10 cellular contexts compared by ENCODE assay signal in the genomic region with DNA sequence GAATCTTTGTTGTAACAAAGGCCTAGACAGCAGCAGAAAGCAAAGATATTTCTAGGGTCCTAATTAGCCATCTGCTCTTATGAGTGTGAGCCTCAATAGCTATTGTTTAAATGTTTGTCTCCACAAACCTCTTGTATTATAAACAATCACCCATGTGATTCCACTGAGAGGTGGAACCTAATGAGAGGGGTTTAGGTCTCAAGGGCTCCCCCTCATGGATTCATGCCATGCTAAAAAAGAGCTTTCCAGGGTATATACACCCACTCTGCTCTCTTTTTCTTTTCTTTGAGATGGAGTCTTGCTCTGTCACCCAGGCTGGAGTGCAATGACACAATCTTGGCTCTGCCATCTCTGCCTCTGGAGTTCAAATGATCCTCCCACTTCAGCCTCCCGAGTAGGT. TPM values are rescaled to one million over a fixed set of nuclear protein-coding genes. Genes with fewer than 3 reads are reported as not detected.
DNase-seq lines count a peak whose midpoint lies in the region; ATAC-seq lines count a peak whose summit lies in the region.
"Had no signal": no experiment of that assay in that cellular context is flagged by ENCODE, and none has a peak within 500 bp of the region (broad histone marks: within the 10 kb centered on the region; RNA-seq: fewer than 3 reads in every experiment).

No MANE protein-coding gene starts in this region.

- no peaks in the 10 kb centered on the region for H3K27me3 ChIP-seq in SJCRH30
- H3K27me3 ChIP-seq: SJSA1 had no signal

- no peak overlapping the region for H3K27ac ChIP-seq in SJCRH30
- H3K27ac ChIP-seq: SJSA1 had no signal

- H3K9me3 ChIP-seq in SJCRH30 (replicated peaks): no peaks in the 10 kb centered on the region
- H3K9me3 ChIP-seq: SJSA1 had no signal

- H3K4me3 ChIP-seq in SJCRH30: no peak overlapping the region
- H3K4me3 ChIP-seq: SJSA1 had no signal

- intact Hi-C loops in left colon (cut with DNase I, micrococcal nuclease): no loop called here

- peak; percentile 5 for DNase-seq in Caki2 (ENCODE audit: low read depth)
- peak; percentile 15 for DNase-seq in RPMI8226
- DNase-seq in SJCRH30: no peak
- DNase-seq in NCI-H1694 treated with DMSO at 0.1 percent for 48 hours (lab: John Stamatoyannopoulos, UW): no peak
- DNase-seq in left colon: no peak
- no peak for DNase-seq in stimulated activated CD4-positive, alpha-beta T cell treated with anti-CD3 and anti-CD28 coated beads, Interleukin-1b, Interleukin-23, amount 100 ng/mL, for 48 hours

- ATAC-seq in GM19351 (IDR thresholded peaks at IDR 0.05; ENCODE audit: unreplicated experiment): peak; percentile 59
- peak; percentile 37 for ATAC-seq in HG03060 (IDR thresholded peaks at IDR 0.05; ENCODE audit: low read depth, unreplicated experiment)
- no peak for ATAC-seq in left colon

- in situ Hi-C loops in Caki2 (cut with HindIII; ENCODE audit: low pct_unique_long_range_greater_than_20kb, low sequenced_read_pairs): no loop called here

- no peaks in the 10 kb centered on the region for H3K36me3 ChIP-seq in SJCRH30
- H3K36me3 ChIP-seq: SJSA1 had no signal

- peaks cover 6% of the 10 kb centered on the region for H3K4me1 ChIP-seq in SJCRH30

RNA-seq across cellular contexts. Expression of a gene that starts 42.1 kb away (rescaled TPM):
- total RNA-seq in Caki2 (2014; rRNA removed; shearing (Covaris generic); ENCODE audit: low replicate concordance): not detected in 2 replicates
- not detected in 2 replicates for total RNA-seq in SJCRH30 (2014; rRNA removed; shearing (Covaris generic))
- total RNA-seq in left colon: under 1 TPM in 1 of 2 donors, not detected in 1; 0.20 TPM
- total RNA-seq: myocyte, SJSA1 had no signal

RNA-seq across cellular contexts. Expression of a gene that starts 58.4 kb away (rescaled TPM):
- total RNA-seq in Caki2 (2014; rRNA removed; shearing (Covaris generic); ENCODE audit: low replicate concordance): not detected in 2 replicates
- not detected in 2 replicates for total RNA-seq in SJCRH30 (2014; rRNA removed; shearing (Covaris generic))
- not detected for total RNA-seq in left colon
- total RNA-seq: myocyte had no signal

Comparison
In these comparisons a context has a peak if more than half of its experiments do, and no peak if none do; other contexts are left out.
1. DNase-seq: peak in Caki2 (single experiment) and RPMI8226 (single experiment); none in SJCRH30 (0 of 2), NCI-H1694 treated with DMSO at 0.1 percent for 48 hours (single experiment), left colon (0 of 2) and stimulated activated CD4-positive, alpha-beta T cell treated with anti-CD3 and anti-CD28 coated beads, Interleukin-1b, Interleukin-23, amount 100 ng/mL, for 48 hours (single experiment).